In the genomic region with DNA sequence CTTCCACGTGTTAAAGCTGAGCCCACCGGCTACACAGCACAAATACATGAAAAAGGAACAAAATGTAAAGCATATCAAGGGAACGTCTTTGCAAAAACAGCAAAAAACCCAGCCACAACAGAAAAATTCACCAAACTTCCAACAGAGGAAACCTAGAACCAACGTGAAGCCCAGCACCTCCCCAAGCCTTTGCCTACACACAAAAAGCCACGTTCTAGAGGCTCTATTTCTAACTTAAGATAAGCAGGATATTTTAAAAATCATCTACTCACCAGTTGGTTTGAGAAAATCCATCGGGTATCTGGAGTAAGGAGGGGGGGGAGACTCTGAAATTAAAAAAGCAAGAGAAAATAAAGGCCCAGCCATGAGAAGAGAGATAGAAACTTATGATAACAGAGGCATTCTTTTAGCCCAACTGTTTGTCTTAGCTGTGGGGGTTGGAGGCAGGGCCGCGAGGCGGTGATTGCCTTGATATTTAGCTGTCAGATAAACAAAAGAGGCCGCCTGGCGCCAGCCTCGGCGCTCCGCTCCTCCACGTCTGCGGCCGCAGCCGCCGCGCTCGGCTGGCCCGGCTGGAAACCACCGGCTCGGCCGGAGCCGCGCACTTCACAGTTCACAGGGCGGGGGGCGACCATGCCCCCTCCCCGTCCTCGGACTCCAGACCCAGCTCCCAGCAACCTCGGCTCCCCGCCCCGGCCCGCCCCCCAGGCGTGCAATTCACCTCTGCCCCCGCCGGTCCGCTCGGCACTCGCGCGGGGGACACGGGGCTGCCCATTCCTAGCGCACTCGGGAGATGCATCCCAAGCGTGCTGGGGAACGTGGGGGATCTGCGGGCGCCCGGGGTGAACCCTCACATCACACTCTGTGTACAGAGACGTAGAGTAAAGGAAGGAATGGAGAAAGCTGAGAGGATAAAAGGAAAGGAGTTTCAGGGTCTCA, we compare ENCODE assay signal across 1 cellular context.
TF ChIP-seq lines count a peak whose summit lies in the region.

No MANE protein-coding gene starts in this region.

TF ChIP-seq in H1, 55 proteins besides CTCF, POLR2A, EP300 and RAD21 (continued from another document):
- TF ChIP-seq CTBP2 (IDR thresholded peaks at IDR 0.05; ENCODE audit: borderline replicate concordance, insufficient read depth, insufficient read length, low read length) (peak; percentile 44), SP4 (IDR thresholded peaks at IDR 0.05; ENCODE audit: low read length) (no peak)
